Comparison of ENCODE assay signal across 23 cellular contexts in genomic region chr7:102400360-102400759, GRCh38.
"Had no signal": no experiment of that assay in that cellular context is flagged by ENCODE, and none has a peak within 500 bp of the region (broad histone marks: within the 10 kb centered on the region; RNA-seq: fewer than 3 reads in every experiment).

No MANE protein-coding gene starts in this region.

- H3K9ac ChIP-seq: neural progenitor cell had no signal

- H3K9me3 ChIP-seq: colonic mucosa, heart left ventricle, mucosa of descending colon, ovary, right atrium auricular region, sigmoid colon, stomach, thoracic aorta, transverse colon had no signal

- H3K4me3 Mint-ChIP-seq: endodermal cell; naive thymus-derived CD8-positive, alpha-beta T cell; neural progenitor cell had no signal

- H3K9me3 Mint-ChIP-seq: endodermal cell; naive thymus-derived CD8-positive, alpha-beta T cell; neural progenitor cell had no signal

- H3K4me3 ChIP-seq: colonic mucosa, heart left ventricle, mucosa of descending colon, neural progenitor cell, ovary, right atrium auricular region, sigmoid colon, skin epidermis, stomach, thoracic aorta, transverse colon had no signal

- H3K27me3 ChIP-seq: colonic mucosa, heart left ventricle, neural progenitor cell, ovary, right atrium auricular region, sigmoid colon, stomach, transverse colon had no signal

- H3K27ac ChIP-seq: colonic mucosa, heart left ventricle, neural progenitor cell, ovary, right atrium auricular region, sigmoid colon, skin epidermis, stomach, thoracic aorta, transverse colon had no signal

- ATAC-seq: heart left ventricle; left lobe of liver; mucosa of descending colon; naive thymus-derived CD8-positive, alpha-beta T cell had no signal

- H3K4me2 ChIP-seq: neural progenitor cell had no signal

- H3K27me3 Mint-ChIP-seq: naive thymus-derived CD8-positive, alpha-beta T cell had no signal

- DNase-seq: colonic mucosa; dermis blood vessel endothelial cell; endodermal cell; foreskin melanocyte; heart left ventricle; hypothalamus; mammary epithelial cell; mucosa of descending colon; naive thymus-derived CD8-positive, alpha-beta T cell; nucleus accumbens; ovary; sigmoid colon; stimulated activated CD4-positive, alpha-beta T cell treated with anti-CD3 and anti-CD28 coated beads, Interleukin-2, amount 100 ng/mL, for 24 hours; stimulated activated CD4-positive, alpha-beta T cell treated with anti-CD3 and anti-CD28 coated beads, Interleukin-4, amount 100 ng/mL, for 4 hours; stimulated activated naive CD4-positive, alpha-beta T cell; stomach; substantia nigra; transverse colon had no signal

- H3K36me3 ChIP-seq: ovary had no signal

- H2AFZ ChIP-seq: neural progenitor cell had no signal

- H3K27ac Mint-ChIP-seq: endodermal cell, neural progenitor cell had no signal
